ENCODE assay signal across 9 cellular contexts in genomic region chr4:145887241-145887964, GRCh38. TPM values are rescaled to one million over a fixed set of nuclear protein-coding genes. Genes with fewer than 3 reads are reported as not detected.
DNase-seq lines count a peak whose midpoint lies in the region; ATAC-seq and TF ChIP-seq lines count a peak whose summit lies in the region.
"Had no signal": no experiment of that assay in that cellular context is flagged by ENCODE, and none has a peak within 500 bp of the region (broad histone marks: within the 10 kb centered on the region; RNA-seq: fewer than 3 reads in every experiment).

No MANE protein-coding gene starts in this region.

- H3K27ac ChIP-seq in SK-N-SH (ENCODE audit: low read depth in 2 of 2, low read length in 1 of 2) (peak overlapping the region in 1 of 2 experiments; percentile 30; a peak in 2 of 4 replicates), heart right ventricle (peak overlapping the region in 9 of 10 donors; percentile 8 to 78 (median 59)), gastrocnemius medialis (peak overlapping the region; percentile 56 to 84 (median 69))
- H3K27ac ChIP-seq: SK-N-MC had no signal

- no peak overlapping the region for H3K4me3 Mint-ChIP-seq in activated CD4-positive, alpha-beta T cell treated with anti-CD3 and anti-CD28 coated beads for 36 hours

- peaks cover 53% of the 10 kb centered on the region for H3K36me3 Mint-ChIP-seq in activated CD4-positive, alpha-beta T cell treated with anti-CD3 and anti-CD28 coated beads for 36 hours (ENCODE audit: low read depth)

- no peaks in the 10 kb centered on the region for H3K27me3 ChIP-seq in SK-N-SH (ENCODE audit: insufficient read depth)
- H3K27me3 ChIP-seq in heart right ventricle = no peaks in the 10 kb centered on the region
- H3K27me3 ChIP-seq in gastrocnemius medialis = no peaks in the 10 kb centered on the region

- ATAC-seq in GM18861 (IDR thresholded peaks at IDR 0.05; ENCODE audit: unreplicated experiment) = peak; percentile 58
- peak; percentile 51 to 76 (median 72) for ATAC-seq in heart right ventricle
- peak; percentile 63 to 89 for ATAC-seq in gastrocnemius medialis
- no peak for ATAC-seq in activated CD4-positive, alpha-beta T cell treated with anti-CD3 and anti-CD28 coated beads for 36 hours
- ATAC-seq in HG03108 (IDR thresholded peaks at IDR 0.05; ENCODE audit: unreplicated experiment) = no peak

- peaks cover 39% of the 10 kb centered on the region; the same call in 1 of the 2 replicates for H3K79me2 ChIP-seq in SK-N-SH (ENCODE audit: insufficient read depth)

- no peaks in the 10 kb centered on the region for H4K20me1 ChIP-seq in SK-N-SH (ENCODE audit: insufficient read depth)

- CTCF ChIA-PET in SK-N-SH (lab: Yijun Ruan, JAX) = interaction anchor here (1.2 to 1.6 kb wide), 3 partner anchors 9 to 31 kb away, joined by 3 to 4 read pairs (median 4); no protein-coding TSS in a partner anchor
- CTCF ChIA-PET in activated CD4-positive, alpha-beta T cell treated with anti-CD3 and anti-CD28 coated beads for 36 hours (lab: Charles Lee) = interaction anchor here (0.5 to 1.6 kb wide), 3 partner anchors 9 to 74 kb away, joined by 3 to 5 read pairs (median 4); no protein-coding TSS in a partner anchor

- TF ChIP-seq CTCF in SK-N-SH (IDR thresholded peaks at IDR 0.05) = no peak
- peak in 5 of 9 donors; percentile 20 to 56 (median 44) for TF ChIP-seq CTCF in heart right ventricle (IDR thresholded peaks at IDR 0.05)
- peak in 1 of 5 experiments; percentile 11 for TF ChIP-seq CTCF in gastrocnemius medialis (IDR thresholded peaks at IDR 0.05 in 4 of 5, conservative IDR thresholded peaks at IDR 0.05 in 1 of 5)

- H3K27me3 Mint-ChIP-seq in activated CD4-positive, alpha-beta T cell treated with anti-CD3 and anti-CD28 coated beads for 36 hours = no peaks in the 10 kb centered on the region

- TF ChIP-seq EP300 in SK-N-SH (IDR thresholded peaks at IDR 0.05; ENCODE audit: borderline replicate concordance in 1 of 2, low read depth in 1 of 2, low read length in 1 of 2) = no peak

- H2AFZ ChIP-seq in SK-N-SH (ENCODE audit: low read depth) = no peak overlapping the region

- H3K4me1 Mint-ChIP-seq in activated CD4-positive, alpha-beta T cell treated with anti-CD3 and anti-CD28 coated beads for 36 hours = peaks cover 6% of the 10 kb centered on the region

- intact Hi-C loops in heart right ventricle (cut with DNase I) (loop anchor here in 5 of 10 donors (5.0 to 10.0 kb wide), 4 partner anchors 50 to 263 kb away; partner anchors contain the start of gene ZNF827 (in 2 of the 5)), gastrocnemius medialis (cut with DNase I; ENCODE audit: low total_unique reads) (no loop called here)
- intact Hi-C loops in activated CD4-positive, alpha-beta T cell treated with anti-CD3 and anti-CD28 coated beads for 36 hours (cut with DNase I, micrococcal nuclease) = no loop called here

- POLR2A ChIA-PET in SK-N-SH (lab: Yijun Ruan, JAX) = no interaction called here
- POLR2A ChIA-PET in activated CD4-positive, alpha-beta T cell treated with anti-CD3 and anti-CD28 coated beads for 36 hours (lab: Charles Lee) = interaction anchor here (0.7 kb wide), 1 partner anchor 161 kb away, joined by 3 read pairs; no protein-coding TSS in a partner anchor

- H3K27ac Mint-ChIP-seq in activated CD4-positive, alpha-beta T cell treated with anti-CD3 and anti-CD28 coated beads for 36 hours = no peak overlapping the region

- H3K9me3 ChIP-seq in SK-N-SH = no peaks in the 10 kb centered on the region
- H3K9me3 ChIP-seq in heart right ventricle = no peaks in the 10 kb centered on the region
- no peaks in the 10 kb centered on the region for H3K9me3 ChIP-seq in gastrocnemius medialis

- no peak for TF ChIP-seq POLR2A in gastrocnemius medialis (IDR thresholded peaks at IDR 0.05)

- in situ Hi-C loops in gastrocnemius medialis (cut with MboI; ENCODE audit: low sequenced_read_pairs in 4 of 4) = no loop called here

- H3K36me3 ChIP-seq in SK-N-SH (replicated peaks in 1 of 2; ENCODE audit: control insufficient read depth in 1 of 2, insufficient read depth in 2 of 2, low read length in 1 of 2) (peaks cover 42 to 55% of the 10 kb centered on the region in 2 experiments), heart right ventricle (peaks cover 0 to 25% (median 0%) of the 10 kb centered on the region in 9 donors), gastrocnemius medialis (no peaks in the 10 kb centered on the region)

- TF ChIP-seq RAD21 in SK-N-SH (IDR thresholded peaks at IDR 0.05; ENCODE audit: low read length) = 0 out of 2 replicates have a peak, but pooled peaks have one; percentile 32

- H3K9me3 Mint-ChIP-seq in activated CD4-positive, alpha-beta T cell treated with anti-CD3 and anti-CD28 coated beads for 36 hours (ENCODE audit: low read depth) = no peaks in the 10 kb centered on the region

- H3K9ac ChIP-seq in SK-N-SH = no peak overlapping the region

- no peaks in the 10 kb centered on the region for H3K9me2 ChIP-seq in SK-N-SH

- no peak overlapping the region for H3K4me2 ChIP-seq in SK-N-SH

- peaks cover 4 to 5% of the 10 kb centered on the region in 2 experiments; a peak in 2 of 4 replicates for H3K4me1 ChIP-seq in SK-N-SH (ENCODE audit: control insufficient read depth in 1 of 2, insufficient read depth in 2 of 2, low read depth in 1 of 2, low read length in 1 of 2)
- H3K4me1 ChIP-seq in heart right ventricle = peaks cover 5 to 29% (median 24%) of the 10 kb centered on the region in 9 donors
- H3K4me1 ChIP-seq in gastrocnemius medialis = peaks cover 24 to 30% of the 10 kb centered on the region in 2 donors

- DNase-seq in SK-N-SH (no peak), heart right ventricle (peak in 1 of 2 donors; percentile 26), gastrocnemius medialis (peak; percentile 30 to 44), DMS114 treated with DMSO at 0.1 percent for 48 hours (lab: John Stamatoyannopoulos, UW; ENCODE audit: unreplicated experiment) (no peak), iPS-NIHi11 (ENCODE audit: low spot score) (no peak)
- no peak for DNase-seq in activated CD4-positive, alpha-beta T cell treated with anti-CD3 and anti-CD28 coated beads for 36 hours

- H3K4me3 ChIP-seq in SK-N-SH (ENCODE audit: low read depth in 2 of 2, low read length in 1 of 2) = no peak overlapping the region
- peak overlapping the region in 2 of 10 donors; percentile 5 to 18 for H3K4me3 ChIP-seq in heart right ventricle
- H3K4me3 ChIP-seq in gastrocnemius medialis = no peak overlapping the region
- H3K4me3 ChIP-seq: SK-N-MC had no signal

- no peaks in the 10 kb centered on the region for H3F3A ChIP-seq in SK-N-SH (replicated peaks; ENCODE audit: insufficient read depth)

- WGBS in SK-N-SH (ENCODE audit: low lambda C conversion rate) = 88% methylated on average over 10 of the region's 10 CpGs
- 23 to 30% methylated on average over 10 of the region's 10 CpGs for WGBS in heart right ventricle, 2 donors

TF ChIP-seq in SK-N-SH, 30 proteins besides CTCF, POLR2A, EP300 and RAD21:
- TF ChIP-seq RCOR1 (IDR thresholded peaks at IDR 0.05; ENCODE audit: low read length) (no peak), NFIC (IDR thresholded peaks at IDR 0.05; ENCODE audit: borderline replicate concordance) (no peak), GABPA (IDR thresholded peaks at IDR 0.05; ENCODE audit: low read depth) (no peak), JUND (IDR thresholded peaks at IDR 0.05) (no peak), SMC3 (IDR thresholded peaks at IDR 0.05; ENCODE audit: low read depth, low read length) (no peak; the same call in 1 of the 2 replicates), TEAD4 (IDR thresholded peaks at IDR 0.05; ENCODE audit: borderline replicate concordance, insufficient read depth) (no peak), SIN3A (IDR thresholded peaks at IDR 0.05; ENCODE audit: borderline replicate concordance, low read depth, low read length) (no peak), CHD2 (IDR thresholded peaks at IDR 0.05; ENCODE audit: low read length, partially characterized antibody) (no peak), MEF2A (IDR thresholded peaks at IDR 0.05; ENCODE audit: borderline replicate concordance, low read depth) (no peak), FOSL2 (IDR thresholded peaks at IDR 0.05; ENCODE audit: borderline replicate concordance, low read depth) (no peak), IRF3 (IDR thresholded peaks at IDR 0.05; ENCODE audit: low read depth, low read length) (no peak)

RNA-seq across cellular contexts. Expression of gene ZNF827, which starts 51.2 kb away (rescaled TPM):
- polyA plus RNA-seq in SK-N-SH (2012; rRNA removed) (20.9 and 23.2 TPM in 2 replicates), heart right ventricle (1 to 10 TPM; 3.8 to 7.2 TPM)
- polyA plus RNA-seq in SK-N-SH (2012; cell fraction: cytosol; rRNA removed) = 9.2 and 15.9 TPM in 2 replicates
- 93.0 and 172 TPM in 2 replicates for polyA plus RNA-seq in SK-N-SH (2012; cell fraction: nucleus; rRNA removed)
- total RNA-seq in heart right ventricle (10 to 100 TPM; 11.7 to 33.9 (median 22.4) TPM), gastrocnemius medialis (10 to 100 TPM in 2 of 4 donors, 1 to 10 TPM in 2; 7.2 to 16.1 (median 10.9) TPM)
- total RNA-seq in activated CD4-positive, alpha-beta T cell treated with anti-CD3 and anti-CD28 coated beads for 36 hours = 10 to 100 TPM; 21.2 to 26.6 TPM

Comparison
In these comparisons a context has a peak if more than half of its experiments do, and no peak if none do; other contexts are left out.
1. ATAC-seq: peak in GM18861 (single experiment), heart right ventricle (8 of 8) and gastrocnemius medialis (2 of 2); none in activated CD4-positive, alpha-beta T cell treated with anti-CD3 and anti-CD28 coated beads for 36 hours (single experiment) and HG03108 (single experiment).
2. DNase-seq: peak in gastrocnemius medialis (2 of 2); none in SK-N-SH (single experiment), DMS114 treated with DMSO at 0.1 percent for 48 hours (single experiment), activated CD4-positive, alpha-beta T cell treated with anti-CD3 and anti-CD28 coated beads for 36 hours (single experiment) and iPS-NIHi11 (single experiment).